ENCODE assay signal across 25 cellular contexts in the genomic region with DNA sequence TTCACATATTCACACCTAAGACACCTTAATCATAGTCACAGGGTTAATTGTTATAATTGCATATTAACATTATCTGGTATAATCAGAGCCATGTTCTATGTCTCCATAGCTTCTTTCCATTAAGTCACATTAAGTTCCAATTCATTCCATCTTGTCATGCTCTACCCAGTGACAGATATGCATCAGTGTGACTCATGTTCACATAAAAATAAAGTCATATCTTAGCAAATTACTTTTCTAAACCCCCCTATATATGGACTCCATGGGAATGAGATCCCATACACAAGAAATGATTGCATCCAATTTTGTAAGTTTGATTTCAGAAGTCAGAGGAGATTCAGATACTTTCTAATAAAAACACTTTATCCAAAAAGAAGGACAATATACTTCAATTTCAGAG. TPM values are rescaled to one million over a fixed set of nuclear protein-coding genes. Genes with fewer than 3 reads are reported as not detected.
"Had no signal": no experiment of that assay in that cellular context is flagged by ENCODE, and none has a peak within 500 bp of the region (broad histone marks: within the 10 kb centered on the region; RNA-seq: fewer than 3 reads in every experiment).

No MANE protein-coding gene starts in this region.

- H3K36me3 ChIP-seq: esophagus muscularis mucosa, gastroesophageal sphincter, heart left ventricle, left lung, neutrophil, right lobe of liver, transverse colon, upper lobe of right lung, uterus had no signal

- H3K4me3 Mint-ChIP-seq: endodermal cell; mesothelial cell of epicardium; naive thymus-derived CD4-positive, alpha-beta T cell; stimulated activated naive B cell treated with anti-CD40 and anti-IgM and Interleukin-4, amounts not matched to agents 10 μg/mL and 1 μg/mL and 100 μg/mL, for 72 hours; stimulated activated naive CD8-positive, alpha-beta T cell treated with anti-CD3 and anti-CD28 coated beads, Interleukin-15, Interleukin-2, amounts not matched to agents 100 ng/mL and 50 ng/mL, for 24 hours had no signal

- H3K9me3 ChIP-seq: right lobe of liver had no signal

- DNase-seq: cortex of kidney; endodermal cell; foreskin keratinocyte; heart left ventricle; left cardiac atrium; left lung; mesenchymal stem cell; mucosa of descending colon; naive thymus-derived CD4-positive, alpha-beta T cell; right lobe of liver; small intestine; stimulated activated CD4-positive, alpha-beta T cell treated with anti-CD3 and anti-CD28 coated beads, Interleukin-15, amount 100 ng/mL, for 24 hours; stimulated activated CD4-positive, alpha-beta T cell treated with anti-CD3 and anti-CD28 coated beads, Interleukin-2, amount 100 ng/mL, for 48 hours; stimulated activated naive B cell treated with anti-CD40 and anti-IgM and Interleukin-4, amounts not matched to agents 10 μg/mL and 1 μg/mL and 100 μg/mL, for 72 hours; transverse colon; upper lobe of right lung; uterus had no signal

- H3K27me3 Mint-ChIP-seq: progenitor cell of endocrine pancreas; stimulated activated naive B cell treated with anti-CD40 and anti-IgM and Interleukin-4, amounts not matched to agents 10 μg/mL and 1 μg/mL and 100 μg/mL, for 72 hours; stimulated activated naive CD8-positive, alpha-beta T cell treated with anti-CD3 and anti-CD28 coated beads, Interleukin-15, Interleukin-2, amounts not matched to agents 100 ng/mL and 50 ng/mL, for 24 hours had no signal

- H3K4me1 Mint-ChIP-seq: endodermal cell; stimulated activated naive B cell treated with anti-CD40 and anti-IgM and Interleukin-4, amounts not matched to agents 10 μg/mL and 1 μg/mL and 100 μg/mL, for 72 hours had no signal

- H2AFZ ChIP-seq: hepatocyte, parathyroid adenoma had no signal

- H3K27me3 ChIP-seq: esophagus muscularis mucosa, foreskin keratinocyte, gastroesophageal sphincter, heart left ventricle, hepatocyte, left lung, neutrophil, right lobe of liver, transverse colon, upper lobe of right lung, uterus had no signal

- H3K4me3 ChIP-seq: esophagus muscularis mucosa, gastroesophageal sphincter, heart left ventricle, hepatocyte, left lung, mucosa of descending colon, right lobe of liver, upper lobe of right lung, uterus had no signal

- ATAC-seq: foreskin keratinocyte; gastroesophageal sphincter; heart left ventricle; left cardiac atrium; left lung; naive thymus-derived CD4-positive, alpha-beta T cell; right lobe of liver; stimulated activated naive B cell treated with anti-CD40 and anti-IgM and Interleukin-4, amounts not matched to agents 10 μg/mL and 1 μg/mL and 100 μg/mL, for 72 hours; upper lobe of right lung had no signal

- H3K79me2 ChIP-seq: hepatocyte, parathyroid adenoma had no signal

- H3K9ac ChIP-seq: parathyroid adenoma had no signal

- H3K27ac ChIP-seq: esophagus muscularis mucosa, foreskin keratinocyte, gastroesophageal sphincter, heart left ventricle, hepatocyte, left lung, neutrophil, parathyroid adenoma, right lobe of liver, upper lobe of right lung, uterus had no signal

- H3K4me2 ChIP-seq: hepatocyte had no signal

- H3K4me1 ChIP-seq: esophagus muscularis mucosa, gastroesophageal sphincter, left lung, parathyroid adenoma, right lobe of liver, upper lobe of right lung, uterus had no signal

- H3K27ac Mint-ChIP-seq: endodermal cell; mesothelial cell of epicardium; naive thymus-derived CD4-positive, alpha-beta T cell; progenitor cell of endocrine pancreas; stimulated activated naive B cell treated with anti-CD40 and anti-IgM and Interleukin-4, amounts not matched to agents 10 μg/mL and 1 μg/mL and 100 μg/mL, for 72 hours; stimulated activated naive CD8-positive, alpha-beta T cell treated with anti-CD3 and anti-CD28 coated beads, Interleukin-15, Interleukin-2, amounts not matched to agents 100 ng/mL and 50 ng/mL, for 24 hours had no signal

RNA-seq across cellular contexts. Expression of a gene that starts 27.3 kb away (rescaled TPM):
- polyA plus RNA-seq: naive thymus-derived CD4-positive, alpha-beta T cell had no signal
